Comparison of ENCODE assay signal across 1 cellular context in the genomic region with DNA sequence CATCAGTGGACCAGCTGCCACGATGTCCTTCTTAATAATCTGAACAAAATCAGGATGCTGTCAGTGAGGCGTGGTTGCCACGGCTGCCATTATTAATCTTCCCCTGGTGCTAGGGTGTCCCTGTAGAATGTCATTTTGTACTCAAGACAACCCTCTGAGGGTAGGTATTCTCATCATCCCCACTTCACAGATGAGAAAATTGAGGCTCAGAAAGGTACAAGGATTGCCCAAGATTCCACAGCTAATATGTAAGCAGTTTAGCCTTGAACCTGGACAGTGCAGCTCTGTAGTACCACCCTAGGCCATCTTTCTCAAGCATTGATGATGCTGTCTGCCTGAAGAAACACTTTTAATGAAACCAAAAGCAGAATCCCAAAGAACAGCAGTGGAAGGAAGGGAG.
TF ChIP-seq lines count a peak whose summit lies in the region.

No MANE protein-coding gene starts in this region.

TF ChIP-seq in IMR-90, 13 proteins besides CTCF, POLR2A, EP300 and RAD21 (continued from another document):
- TF ChIP-seq, protein P1, sequence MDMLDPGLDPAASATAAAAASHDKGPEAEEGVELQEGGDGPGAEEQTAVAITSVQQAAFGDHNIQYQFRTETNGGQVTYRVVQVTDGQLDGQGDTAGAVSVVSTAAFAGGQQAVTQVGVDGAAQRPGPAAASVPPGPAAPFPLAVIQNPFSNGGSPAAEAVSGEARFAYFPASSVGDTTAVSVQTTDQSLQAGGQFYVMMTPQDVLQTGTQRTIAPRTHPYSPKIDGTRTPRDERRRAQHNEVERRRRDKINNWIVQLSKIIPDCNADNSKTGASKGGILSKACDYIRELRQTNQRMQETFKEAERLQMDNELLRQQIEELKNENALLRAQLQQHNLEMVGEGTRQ (IDR thresholded peaks at IDR 0.05; ENCODE audit: low read depth, low read length), result no peak
- TF ChIP-seq, protein P2, sequence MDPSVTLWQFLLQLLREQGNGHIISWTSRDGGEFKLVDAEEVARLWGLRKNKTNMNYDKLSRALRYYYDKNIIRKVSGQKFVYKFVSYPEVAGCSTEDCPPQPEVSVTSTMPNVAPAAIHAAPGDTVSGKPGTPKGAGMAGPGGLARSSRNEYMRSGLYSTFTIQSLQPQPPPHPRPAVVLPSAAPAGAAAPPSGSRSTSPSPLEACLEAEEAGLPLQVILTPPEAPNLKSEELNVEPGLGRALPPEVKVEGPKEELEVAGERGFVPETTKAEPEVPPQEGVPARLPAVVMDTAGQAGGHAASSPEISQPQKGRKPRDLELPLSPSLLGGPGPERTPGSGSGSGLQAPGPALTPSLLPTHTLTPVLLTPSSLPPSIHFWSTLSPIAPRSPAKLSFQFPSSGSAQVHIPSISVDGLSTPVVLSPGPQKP (IDR thresholded peaks at IDR 0.05; ENCODE audit: borderline replicate concordance, low read depth, low read length), result no peak
- TF ChIP-seq RFX5 (IDR thresholded peaks at IDR 0.05; ENCODE audit: low read depth, low read length) (no peak), MAFK (IDR thresholded peaks at IDR 0.05; ENCODE audit: low read depth, low read length) (no peak), CEBPB (IDR thresholded peaks at IDR 0.05; ENCODE audit: low read depth, low read length) (no peak), MAZ (IDR thresholded peaks at IDR 0.05; ENCODE audit: borderline replicate concordance, low read depth, low read length) (no peak)
